In genomic region chr6:138341176-138341575, GRCh38 we compare ENCODE assay signal across 33 cellular contexts. TPM values are rescaled to one million over a fixed set of nuclear protein-coding genes. Genes with fewer than 3 reads are reported as not detected.
"Had no signal": no experiment of that assay in that cellular context is flagged by ENCODE, and none has a peak within 500 bp of the region (broad histone marks: within the 10 kb centered on the region; RNA-seq: fewer than 3 reads in every experiment).

No MANE protein-coding gene starts in this region.

- H3K4me1 ChIP-seq: colonic mucosa, esophagus squamous epithelium, gastrocnemius medialis, heart right ventricle, left lung, lower lobe of right lung had no signal

- FAIRE-seq: islet of Langerhans, keratinocyte had no signal

- H3K9me3 ChIP-seq: colonic mucosa, esophagus squamous epithelium, gastrocnemius medialis, heart right ventricle, left lung, lower lobe of right lung, mucosa of descending colon had no signal

- DNase-seq: colonic mucosa; cortex of kidney; dorsolateral prefrontal cortex; effector CD4-positive, alpha-beta T cell; effector memory CD4-positive, alpha-beta T cell; erythroblast; esophagus squamous epithelium; foreskin fibroblast; foreskin melanocyte; gastrocnemius medialis; glutamatergic neuron; head of caudate nucleus; heart right ventricle; hippocampal formation; left cardiac atrium; left lung; left ventricle myocardium superior; lower lobe of right lung; mesenchymal stem cell; mucosa of descending colon; naive B cell; naive thymus-derived CD8-positive, alpha-beta T cell had no signal

- H3K27ac ChIP-seq: colonic mucosa, dorsolateral prefrontal cortex, epithelial cell of prostate, esophagus squamous epithelium, gastrocnemius medialis, heart right ventricle, left lung, lower lobe of right lung had no signal

- H3K27me3 ChIP-seq: colonic mucosa, dorsolateral prefrontal cortex, esophagus squamous epithelium, gastrocnemius medialis, heart right ventricle, left lung had no signal

- ATAC-seq: esophagus mucosa; gastrocnemius medialis; heart right ventricle; left cardiac atrium; left ventricle myocardium superior; lower lobe of right lung; mucosa of descending colon; naive thymus-derived CD8-positive, alpha-beta T cell had no signal

- H3K4me3 ChIP-seq: colonic mucosa, dorsolateral prefrontal cortex, esophagus squamous epithelium, gastrocnemius medialis, heart right ventricle, left lung, lower lobe of right lung, mucosa of descending colon had no signal

- H3K36me3 ChIP-seq: colonic mucosa, esophagus squamous epithelium, gastrocnemius medialis had no signal

RNA-seq across cellular contexts. Expression of gene SMIM28, which starts 36.5 kb away (rescaled TPM):
- total RNA-seq: dorsolateral prefrontal cortex; esophagus mucosa; esophagus squamous epithelium; gastrocnemius medialis; glomerular endothelial cell; heart right ventricle; kidney epithelial cell; left cardiac atrium; left lung; left ventricle myocardium superior; lower leg skin; lower lobe of right lung; lung microvascular endothelial cell; mesenteric fat pad; mesothelial cell of epicardium; myocyte; naive thymus-derived CD8-positive, alpha-beta T cell had no signal
- polyA plus RNA-seq: heart right ventricle; keratinocyte; naive thymus-derived CD8-positive, alpha-beta T cell had no signal
